1 cellular context compared by ENCODE assay signal in genomic region chr9:131010482-131011273, GRCh38.
TF ChIP-seq lines count a peak whose summit lies in the region.

No MANE protein-coding gene starts in this region.

TF ChIP-seq in HepG2, 621 proteins besides CTCF, POLR2A, EP300 and RAD21 (continued from another document):
- TF ChIP-seq EED (CRISPR knock-in tag; IDR thresholded peaks at IDR 0.05) (no peak), SP140L (CRISPR knock-in tag; IDR thresholded peaks at IDR 0.05; ENCODE audit: borderline replicate concordance) (no peak), ZNF670 (CRISPR knock-in tag; IDR thresholded peaks at IDR 0.05; ENCODE audit: borderline replicate concordance) (no peak), ETV6 (CRISPR knock-in tag; conservative IDR thresholded peaks at IDR 0.05) (no peak), WIZ (CRISPR knock-in tag; IDR thresholded peaks at IDR 0.05) (no peak), GLI4 (CRISPR knock-in tag; IDR thresholded peaks at IDR 0.05; ENCODE audit: borderline replicate concordance) (no peak), ARNT (IDR thresholded peaks at IDR 0.05) (no peak), BATF2 (CRISPR knock-in tag; IDR thresholded peaks at IDR 0.05) (no peak), THAP9 (CRISPR knock-in tag; IDR thresholded peaks at IDR 0.05; ENCODE audit: borderline replicate concordance) (no peak), KMT2B (CRISPR knock-in tag; IDR thresholded peaks at IDR 0.05) (no peak), RELA (CRISPR knock-in tag; IDR thresholded peaks at IDR 0.05) (no peak), ISX (CRISPR knock-in tag; conservative IDR thresholded peaks at IDR 0.05) (no peak)
TF ChIP-seq in HepG2: peak in this region for 0.
